Comparison of ENCODE assay signal across 21 cellular contexts in the genomic region with DNA sequence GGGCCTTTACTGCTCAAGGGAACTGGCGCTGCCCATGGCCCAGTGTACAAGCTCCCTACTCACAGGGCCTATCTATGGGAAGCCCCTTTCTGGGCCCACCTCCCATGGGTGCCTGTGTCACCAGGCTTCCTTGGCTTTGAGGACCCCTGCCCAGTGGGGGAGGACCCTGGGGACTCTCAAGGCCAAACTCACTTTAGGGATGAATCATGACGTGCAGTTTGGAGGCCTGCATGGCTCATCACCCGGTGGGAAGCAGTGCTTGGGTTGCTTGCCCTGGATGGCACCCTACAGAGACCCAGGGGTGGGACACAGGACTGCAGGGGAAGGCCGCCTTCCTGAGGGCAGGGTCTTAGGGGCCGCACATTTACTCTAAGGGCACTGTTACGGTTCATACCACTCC. TPM values are rescaled to one million over a fixed set of nuclear protein-coding genes. Genes with fewer than 3 reads are reported as not detected.
A peak's percentile ranks its signal among the peaks of the same experiment; 100 is the strongest.
DNase-seq lines count a peak whose midpoint lies in the region; ATAC-seq and TF ChIP-seq lines count a peak whose summit lies in the region.
"Had no signal": no experiment of that assay in that cellular context is flagged by ENCODE, and none has a peak within 500 bp of the region (broad histone marks: within the 10 kb centered on the region; RNA-seq: fewer than 3 reads in every experiment).

No MANE protein-coding gene starts in this region.

- H3K23ac ChIP-seq in trophoblast cell (ENCODE audit: low read length): no peak overlapping the region

- no peak overlapping the region for H3K4me3 Mint-ChIP-seq in T-cell
- H3K4me3 Mint-ChIP-seq in activated CD4-positive, alpha-beta T cell treated with anti-CD3 and anti-CD28 coated beads, Interleukin-2, amount 10 ng/mL, durations not matched to agents 7 days and 5 days: no peak overlapping the region
- no peak overlapping the region for H3K4me3 Mint-ChIP-seq in activated naive CD4-positive, alpha-beta T cell treated with anti-CD3 and anti-CD28 coated beads, Interleukin-2, amount 10 ng/mL, durations not matched to agents 7 days and 5 days
- H3K4me3 Mint-ChIP-seq: CD4-positive, alpha-beta memory T cell; IgD-negative memory B cell had no signal

- peaks cover 6% of the 10 kb centered on the region for H3K79me2 ChIP-seq in trophoblast cell (ENCODE audit: control insufficient read depth, insufficient read depth, low read length, poor library complexity)

- H3K79me1 ChIP-seq in trophoblast cell (ENCODE audit: low read length): peaks cover 27% of the 10 kb centered on the region

- WGBS in trophoblast cell (ENCODE audit: extremely low coverage, insufficient coverage, insufficient read length): no CpG with 5 or more reads among the region's 6 CpGs

- peaks cover 0 to 3% (median 3%) of the 10 kb centered on the region in 3 donors for H3K9me3 Mint-ChIP-seq in T-cell
- H3K9me3 Mint-ChIP-seq in activated CD4-positive, alpha-beta T cell treated with anti-CD3 and anti-CD28 coated beads, Interleukin-2, amount 10 ng/mL, durations not matched to agents 7 days and 5 days: peaks cover 3% of the 10 kb centered on the region
- H3K9me3 Mint-ChIP-seq in activated naive CD4-positive, alpha-beta T cell treated with anti-CD3 and anti-CD28 coated beads, Interleukin-2, amount 10 ng/mL, durations not matched to agents 7 days and 5 days: peaks cover 5% of the 10 kb centered on the region
- H3K9me3 Mint-ChIP-seq: CD4-positive, alpha-beta memory T cell; IgD-negative memory B cell had no signal

- no peaks in the 10 kb centered on the region for H3K9me3 ChIP-seq in right atrium auricular region
- H3K9me3 ChIP-seq in trophoblast cell (ENCODE audit: insufficient read depth, low read depth, low read length): no peaks in the 10 kb centered on the region

- H4K12ac ChIP-seq in trophoblast cell (ENCODE audit: low read depth, low read length): no peak overlapping the region

- H3K36me3 ChIP-seq in right atrium auricular region (peaks cover 13% of the 10 kb centered on the region), trophoblast cell (ENCODE audit: control insufficient read depth in 1 of 2, insufficient read depth in 2 of 2, low read length in 2 of 2) (peaks cover 28 to 38% of the 10 kb centered on the region in 2 experiments)

- H3K27me3 ChIP-seq in right atrium auricular region (no peaks in the 10 kb centered on the region), trophoblast cell (ENCODE audit: insufficient read depth, low read length) (no peaks in the 10 kb centered on the region)
- H3K27me3 ChIP-seq: BLaER1 treated with 17β-estradiol and CSF1 and Interleukin-3, amounts not matched to agents 10 nM and 100 nM had no signal

- CTCF ChIA-PET in T-cell (lab: Charles Lee): no interaction called here
- CTCF ChIA-PET in activated CD4-positive, alpha-beta T cell treated with anti-CD3 and anti-CD28 coated beads, Interleukin-2, amount 10 ng/mL, durations not matched to agents 7 days and 5 days (lab: Charles Lee): interaction anchor here (0.6 to 1.6 kb wide), 2 partner anchors 12 to 16 kb away, joined by 3 to 8 read pairs; a partner anchor contains a TSS
- CTCF ChIA-PET in activated naive CD4-positive, alpha-beta T cell treated with anti-CD3 and anti-CD28 coated beads, Interleukin-2, amount 10 ng/mL, durations not matched to agents 7 days and 5 days (lab: Charles Lee): no interaction called here

- no peak overlapping the region for H3K9ac ChIP-seq in trophoblast cell (ENCODE audit: low read length)
- H3K9ac ChIP-seq: BLaER1 treated with 17β-estradiol and CSF1 and Interleukin-3, amounts not matched to agents 10 nM and 100 nM had no signal

- H3K4ac ChIP-seq in trophoblast cell (ENCODE audit: low read depth, low read length): no peak overlapping the region

- POLR2A ChIA-PET in T-cell (lab: Charles Lee): no interaction called here
- POLR2A ChIA-PET in activated CD4-positive, alpha-beta T cell treated with anti-CD3 and anti-CD28 coated beads, Interleukin-2, amount 10 ng/mL, durations not matched to agents 7 days and 5 days (lab: Charles Lee): no interaction called here

- H2AFZ ChIP-seq in trophoblast cell (ENCODE audit: insufficient read depth, low read length, poor library complexity): no peak overlapping the region

- H4K91ac ChIP-seq in trophoblast cell (ENCODE audit: low read depth, low read length): peak overlapping the region; percentile 58

- no peak overlapping the region for H3K18ac ChIP-seq in trophoblast cell (ENCODE audit: low read length)

- H3K14ac ChIP-seq in trophoblast cell (ENCODE audit: low read length): peak overlapping the region; percentile 7

- H3K4me1 Mint-ChIP-seq in T-cell: no peaks in the 10 kb centered on the region
- H3K4me1 Mint-ChIP-seq in activated CD4-positive, alpha-beta T cell treated with anti-CD3 and anti-CD28 coated beads, Interleukin-2, amount 10 ng/mL, durations not matched to agents 7 days and 5 days: no peaks in the 10 kb centered on the region
- no peaks in the 10 kb centered on the region for H3K4me1 Mint-ChIP-seq in activated naive CD4-positive, alpha-beta T cell treated with anti-CD3 and anti-CD28 coated beads, Interleukin-2, amount 10 ng/mL, durations not matched to agents 7 days and 5 days
- H3K4me1 Mint-ChIP-seq: IgD-negative memory B cell had no signal

- H2BK5ac ChIP-seq in trophoblast cell (ENCODE audit: low read depth, low read length, poor library complexity): no peak overlapping the region

- ATAC-seq in Right ventricle myocardium superior (ENCODE audit: poor library complexity): no peak
- ATAC-seq in T-cell (replicated peaks in 1 of 4): no peak

- H2BK12ac ChIP-seq in trophoblast cell (ENCODE audit: low read length): peak overlapping the region; percentile 46

- H3K4me1 ChIP-seq in right atrium auricular region: peaks cover 0 to 35% of the 10 kb centered on the region in 2 donors
- peaks cover 20 to 22% of the 10 kb centered on the region in 2 experiments for H3K4me1 ChIP-seq in trophoblast cell (ENCODE audit: control insufficient read depth in 1 of 2, insufficient read depth in 2 of 2, low read length in 2 of 2)

- no peak for TF ChIP-seq CTCF in right atrium auricular region (IDR thresholded peaks at IDR 0.05)
- TF ChIP-seq CTCF in coronary artery (IDR thresholded peaks at IDR 0.05): no peak

- DNase-seq in right atrium auricular region (ENCODE audit: low spot score): no peak
- DNase-seq in Right ventricle myocardium superior: no peak
- DNase-seq in coronary artery (ENCODE audit: low spot score): no peak
- DNase-seq in trophoblast cell: no peak
- no peak for DNase-seq in T-cell
- no peak for DNase-seq in activated CD4-positive, alpha-beta T cell treated with anti-CD3 and anti-CD28 coated beads, Interleukin-2, amount 10 ng/mL, durations not matched to agents 7 days and 5 days
- DNase-seq in activated naive CD4-positive, alpha-beta T cell treated with anti-CD3 and anti-CD28 coated beads, Interleukin-2, amount 10 ng/mL, durations not matched to agents 7 days and 5 days: no peak
- DNase-seq: 8988T; CD4-positive, alpha-beta memory T cell; GOT3; HCEC 1CT; NCI-H1105; NCI-H146; NCI-H2029; NCI-H2227 treated with DMSO at 0.1 percent for 48 hours; NCI-H510A; NCI-H748 treated with DMSO at 0.1 percent for 48 hours; NK-92 treated with Interleukin-12 subunit alpha and Interleukin-12 subunit beta, amount 100 ng/mL, for 24 hours had no signal

- peaks cover 42% of the 10 kb centered on the region for H3K36me3 Mint-ChIP-seq in T-cell
- H3K36me3 Mint-ChIP-seq in activated CD4-positive, alpha-beta T cell treated with anti-CD3 and anti-CD28 coated beads, Interleukin-2, amount 10 ng/mL, durations not matched to agents 7 days and 5 days (ENCODE audit: low read depth): peaks cover 15% of the 10 kb centered on the region
- H3K36me3 Mint-ChIP-seq in activated naive CD4-positive, alpha-beta T cell treated with anti-CD3 and anti-CD28 coated beads, Interleukin-2, amount 10 ng/mL, durations not matched to agents 7 days and 5 days: peaks cover 18% of the 10 kb centered on the region

- intact Hi-C loops in Right ventricle myocardium superior (cut with DNase I): no loop called here

- no peaks in the 10 kb centered on the region for H3K27me3 Mint-ChIP-seq in T-cell
- no peaks in the 10 kb centered on the region for H3K27me3 Mint-ChIP-seq in activated CD4-positive, alpha-beta T cell treated with anti-CD3 and anti-CD28 coated beads, Interleukin-2, amount 10 ng/mL, durations not matched to agents 7 days and 5 days
- no peaks in the 10 kb centered on the region for H3K27me3 Mint-ChIP-seq in activated naive CD4-positive, alpha-beta T cell treated with anti-CD3 and anti-CD28 coated beads, Interleukin-2, amount 10 ng/mL, durations not matched to agents 7 days and 5 days
- H3K27me3 Mint-ChIP-seq: CD4-positive, alpha-beta memory T cell; IgD-negative memory B cell had no signal

- H3K4me3 ChIP-seq in right atrium auricular region (no peak overlapping the region), coronary artery (no peak overlapping the region), trophoblast cell (ENCODE audit: low read depth, low read length) (no peak overlapping the region)
- H3K4me3 ChIP-seq: BLaER1 treated with 17β-estradiol and CSF1 and Interleukin-3, amounts not matched to agents 10 nM and 100 nM had no signal

- no peak overlapping the region for H4K8ac ChIP-seq in trophoblast cell (ENCODE audit: low read depth, low read length)

- H2AK5ac ChIP-seq in trophoblast cell (ENCODE audit: low read length): no peak overlapping the region

- H3K4me2 ChIP-seq in trophoblast cell (ENCODE audit: low read length): no peak overlapping the region
- H3K4me2 ChIP-seq: BLaER1 treated with 17β-estradiol and CSF1 and Interleukin-3, amounts not matched to agents 10 nM and 100 nM had no signal

- H2BK120ac ChIP-seq in trophoblast cell (ENCODE audit: insufficient read depth, low read length, poor library complexity): no peak overlapping the region

- H3K27ac Mint-ChIP-seq in T-cell: no peak overlapping the region
- no peak overlapping the region for H3K27ac Mint-ChIP-seq in activated CD4-positive, alpha-beta T cell treated with anti-CD3 and anti-CD28 coated beads, Interleukin-2, amount 10 ng/mL, durations not matched to agents 7 days and 5 days
- no peak overlapping the region for H3K27ac Mint-ChIP-seq in activated naive CD4-positive, alpha-beta T cell treated with anti-CD3 and anti-CD28 coated beads, Interleukin-2, amount 10 ng/mL, durations not matched to agents 7 days and 5 days
- H3K27ac Mint-ChIP-seq: IgD-negative memory B cell had no signal

- H3K27ac ChIP-seq in right atrium auricular region (peak overlapping the region; percentile 10 to 23), coronary artery (peak overlapping the region; percentile 89 to 90), trophoblast cell (ENCODE audit: low read depth, low read length) (no peak overlapping the region)
- H3K27ac ChIP-seq: BLaER1 treated with 17β-estradiol and CSF1 and Interleukin-3, amounts not matched to agents 10 nM and 100 nM; RWPE1 had no signal

RNA-seq across cellular contexts. Expression of a gene that starts 16.5 kb away (rescaled TPM):
- total RNA-seq in right atrium auricular region: 10 to 100 TPM in 1 of 2 donors, 1 to 10 TPM in 1; 9.8 to 12.9 TPM
- total RNA-seq in Right ventricle myocardium superior: 10.4 TPM
- 14.9 and 15.5 TPM in 2 replicates for polyA plus RNA-seq in trophoblast cell (2013)
- total RNA-seq in T-cell: 10 to 100 TPM in 2 of 5 donors, 1 to 10 TPM in 3; 3.4 to 13.2 (median 9.7) TPM
- total RNA-seq in activated CD4-positive, alpha-beta T cell treated with anti-CD3 and anti-CD28 coated beads, Interleukin-2, amount 10 ng/mL, durations not matched to agents 7 days and 5 days: 1 to 10 TPM; 8.9 TPM

RNA-seq across cellular contexts. Expression of a gene that starts 16.8 kb away (rescaled TPM):
- total RNA-seq in right atrium auricular region: 1 to 10 TPM; 8.0 to 8.6 TPM
- 4.6 TPM for total RNA-seq in Right ventricle myocardium superior
- 19.3 and 20.2 TPM in 2 replicates for polyA plus RNA-seq in trophoblast cell (2013)
- total RNA-seq in T-cell: 10 to 100 TPM; 14.3 to 18.1 (median 15.4) TPM
- total RNA-seq in activated CD4-positive, alpha-beta T cell treated with anti-CD3 and anti-CD28 coated beads, Interleukin-2, amount 10 ng/mL, durations not matched to agents 7 days and 5 days: 10 to 100 TPM; 13.0 to 13.2 TPM

RNA-seq across cellular contexts. Expression of a gene that starts 32.5 kb away (rescaled TPM):
- 10 to 100 TPM; 16.5 to 22.5 TPM for total RNA-seq in right atrium auricular region
- total RNA-seq in Right ventricle myocardium superior: 15.8 TPM
- 76.1 and 82.0 TPM in 2 replicates for polyA plus RNA-seq in trophoblast cell (2013)
- 10 to 100 TPM; 23.1 to 34.1 (median 31.8) TPM for total RNA-seq in T-cell
- total RNA-seq in activated CD4-positive, alpha-beta T cell treated with anti-CD3 and anti-CD28 coated beads, Interleukin-2, amount 10 ng/mL, durations not matched to agents 7 days and 5 days: 10 to 100 TPM; 51.2 to 70.3 TPM
